Comparison of ENCODE assay signal across 34 cellular contexts in genomic region chr17:69646729-69647128, GRCh38.
"Had no signal": no experiment of that assay in that cellular context is flagged by ENCODE, and none has a peak within 500 bp of the region (broad histone marks: within the 10 kb centered on the region; RNA-seq: fewer than 3 reads in every experiment).

No MANE protein-coding gene starts in this region.

- H3K9me3 ChIP-seq: adrenal gland, ascending aorta, body of pancreas, breast epithelium had no signal

- FAIRE-seq: astrocyte, bronchial epithelial cell had no signal

- ATAC-seq: activated naive CD4-positive, alpha-beta T cell treated with anti-CD3 and anti-CD28 coated beads, Interleukin-2, amount 50 U/mL, for 72 hours; activated naive CD8-positive, alpha-beta T cell treated with anti-CD3 and anti-CD28 coated beads, Interleukin-2, amount 50 U/mL, for 24 hours; activated T-cell treated with anti-CD3 and anti-CD28 coated beads, Interleukin-2, amount 50 U/mL, for 4 hours; activated T-cell treated with anti-CD3 and anti-CD28 coated beads, Interleukin-2, amount 50 U/mL, for 72 hours; activated T-helper 17 cell treated with anti-CD3 and anti-CD28 coated beads, Interleukin-2, amount 50 U/mL, for 72 hours; body of pancreas had no signal

- H3K36me3 ChIP-seq: adrenal gland, ascending aorta, brain microvascular endothelial cell, breast epithelium, cardiac muscle cell had no signal

- H3K27ac ChIP-seq: adrenal gland, ascending aorta, body of pancreas, brain microvascular endothelial cell, breast epithelium, cardiac muscle cell had no signal

- H3K4me1 ChIP-seq: adrenal gland, ascending aorta, body of pancreas, breast epithelium had no signal

- H3K27me3 ChIP-seq: adrenal gland, ascending aorta, body of pancreas, brain microvascular endothelial cell, breast epithelium, cardiac muscle cell had no signal

- DNase-seq: activated effector memory CD4-positive, alpha-beta T cell treated with anti-CD3 and anti-CD28 coated beads, Interleukin-2, amount 50 U/mL, for 16 hours; activated effector memory CD4-positive, alpha-beta T cell treated with Interleukin-2 at 50 U/mL for 16 hours; activated gamma-delta T cell; activated gamma-delta T cell treated with Interleukin-2 at 50 U/mL for 16 hours; activated naive CD4-positive, alpha-beta T cell; activated naive CD4-positive, alpha-beta T cell treated with anti-CD3 and anti-CD28 coated beads for 36 hours; activated naive CD4-positive, alpha-beta T cell treated with anti-CD3 and anti-CD28 coated beads, Interleukin-2, amount 10 ng/mL, durations not matched to agents 7 days and 5 days; activated naive CD4-positive, alpha-beta T cell treated with anti-CD3 and anti-CD28 coated beads, Interleukin-2, amount 50 U/mL, for 16 hours; activated naive CD4-positive, alpha-beta T cell treated with Interleukin-2 at 50 U/mL for 16 hours; activated naive CD8-positive, alpha-beta T cell treated with anti-CD3 and anti-CD28 coated beads for 36 hours; activated naive CD8-positive, alpha-beta T cell treated with anti-CD3 and anti-CD28 coated beads, Interleukin-2, amount 10 ng/mL, durations not matched to agents 7 days and 5 days; activated naive CD8-positive, alpha-beta T cell treated with anti-CD3 and anti-CD28 coated beads, Interleukin-2, amount 50 U/mL, for 24 hours; activated T-cell treated with anti-CD3 and anti-CD28 coated beads, Interleukin-2, amount 50 U/mL, for 1 hour; activated T-cell treated with anti-CD3 and anti-CD28 coated beads, Interleukin-2, amount 50 U/mL, for 24 hours; activated T-cell treated with anti-CD3 and anti-CD28 coated beads, Interleukin-2, amount 50 U/mL, for 4 hours; activated T-cell treated with anti-CD3 and anti-CD28 coated beads, Interleukin-2, amount 50 U/mL, for 48 hours; activated T-cell treated with anti-CD3 and anti-CD28 coated beads, Interleukin-2, amount 50 U/mL, for 72 hours; adrenal gland; amniotic stem cell; amygdala; anterior cingulate cortex; aorta; body of pancreas; brain microvascular endothelial cell; caudate nucleus; central memory CD4-positive, alpha-beta T cell; cerebellar nuclear complex had no signal

- H3K4me3 ChIP-seq: adrenal gland, ascending aorta, body of pancreas, breast epithelium, cardiac muscle cell had no signal
